ENCODE assay signal across 8 cellular contexts in the genomic region with DNA sequence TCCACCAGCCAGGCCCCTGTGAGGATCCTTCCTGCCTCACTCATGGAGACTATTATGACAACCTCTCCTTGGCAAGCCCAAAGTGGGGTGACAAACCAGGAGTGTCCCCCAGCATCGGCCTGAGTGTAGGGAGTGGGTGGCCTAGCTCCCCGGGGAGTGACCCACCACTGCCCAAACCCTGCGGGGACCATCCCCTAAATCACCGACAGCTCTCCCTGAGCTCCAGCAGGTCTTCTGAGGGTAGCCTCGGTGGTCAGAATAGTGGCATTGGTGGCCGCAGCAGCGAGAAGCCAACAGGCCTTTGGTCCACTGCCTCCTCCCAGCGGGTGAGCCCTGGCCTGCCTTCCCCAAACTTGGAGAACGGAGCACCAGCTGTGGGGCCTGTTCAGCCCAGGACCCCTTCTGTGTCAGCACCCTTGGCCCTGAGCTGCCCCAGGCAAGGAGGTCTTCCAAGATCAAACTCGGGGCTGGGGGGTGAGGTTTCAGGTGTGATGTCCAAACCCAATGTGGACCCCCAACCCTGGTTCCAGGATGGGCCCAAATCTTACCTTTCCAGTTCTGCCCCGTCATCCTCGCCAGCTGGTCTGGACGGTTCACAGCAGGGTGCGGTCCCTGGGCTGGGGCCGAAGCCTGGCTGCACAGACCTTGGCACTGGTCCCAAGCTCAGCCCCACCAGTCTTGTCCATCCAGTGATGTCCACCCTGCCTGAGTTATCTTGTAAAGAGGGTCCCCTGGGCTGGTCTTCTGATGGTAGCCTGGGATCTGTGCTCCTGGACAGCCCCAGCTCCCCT. TPM values are rescaled to one million over a fixed set of nuclear protein-coding genes. Genes with fewer than 3 reads are reported as not detected.
A peak's percentile ranks its signal among the peaks of the same experiment; 100 is the strongest.
DNase-seq lines count a peak whose midpoint lies in the region; ATAC-seq and TF ChIP-seq lines count a peak whose summit lies in the region.

No MANE protein-coding gene starts in this region.

- no peak for TF ChIP-seq EP300 in esophagus muscularis mucosa (IDR thresholded peaks at IDR 0.05)

- H3K27ac ChIP-seq in esophagus muscularis mucosa (replicated peaks in 1 of 4) = peak overlapping the region; percentile 81 to 94 (median 88)
- H3K27ac ChIP-seq in psoas muscle = peak overlapping the region; percentile 98

- H3K4me1 ChIP-seq in esophagus muscularis mucosa (peaks cover 66 to 76% (median 73%) of the 10 kb centered on the region in 4 donors), psoas muscle (peaks cover 52% of the 10 kb centered on the region)

- TF ChIP-seq CTCF in NB4 (IDR thresholded peaks at IDR 0.05; ENCODE audit: low read depth, low read length) = no peak
- TF ChIP-seq CTCF in esophagus muscularis mucosa (IDR thresholded peaks at IDR 0.05) = no peak
- TF ChIP-seq CTCF in psoas muscle (IDR thresholded peaks at IDR 0.05) = no peak

- H3K4me3 ChIP-seq in NB4 (ENCODE audit: low read depth, low read length) (peak overlapping the region; percentile 79), esophagus muscularis mucosa (peak overlapping the region; percentile 63 to 80 (median 70)), psoas muscle (peak overlapping the region; percentile 92)

- ATAC-seq in GM18517 (IDR thresholded peaks at IDR 0.05; ENCODE audit: unreplicated experiment) (peak; percentile 0), psoas muscle (peak; percentile 20 to 61 (median 39)), GM21423 (IDR thresholded peaks at IDR 0.05; ENCODE audit: unreplicated experiment) (no peak)

- peak; percentile 6 for DNase-seq in NB4 (ENCODE audit: low read depth)
- no peak for DNase-seq in esophagus muscularis mucosa (ENCODE audit: extremely low spot score)
- DNase-seq in psoas muscle = peak; percentile 69 to 90
- DNase-seq in foreskin melanocyte = no peak
- no peak for DNase-seq in HCEC 1CT
- no peak for DNase-seq in SK-N-DZ (ENCODE audit: low spot score)

- no peaks in the 10 kb centered on the region for H3K27me3 ChIP-seq in esophagus muscularis mucosa
- H3K27me3 ChIP-seq in psoas muscle (ENCODE audit: insufficient read depth in 3 of 3, low read length in 2 of 3) = no peaks in the 10 kb centered on the region

- WGBS in esophagus muscularis mucosa = 85% methylated on average over 5 of the region's 15 CpGs
- WGBS in psoas muscle, 3 donors = 18 to 41% (median 30%) methylated on average over 15 of the region's 15 CpGs

- H3K36me3 ChIP-seq in esophagus muscularis mucosa (peaks cover 0 to under 1% (median 0%) of the 10 kb centered on the region in 4 donors), psoas muscle (ENCODE audit: insufficient read depth in 1 of 2, low read depth in 1 of 2) (no peaks in the 10 kb centered on the region)

- intact Hi-C loops in esophagus muscularis mucosa (cut with DNase I) = no loop called here
- intact Hi-C loops in psoas muscle (cut with DNase I) = loop anchor here (2.0 kb wide), 2 partner anchors 57 to 61 kb away; no protein-coding TSS in a partner anchor

- H3K9me3 ChIP-seq in esophagus muscularis mucosa = no peaks in the 10 kb centered on the region
- no peaks in the 10 kb centered on the region for H3K9me3 ChIP-seq in psoas muscle

- TF ChIP-seq POLR2A in NB4 (IDR thresholded peaks at IDR 0.05; ENCODE audit: extremely low read depth, insufficient read length) = no peak
- no peak for TF ChIP-seq POLR2A in esophagus muscularis mucosa (IDR thresholded peaks at IDR 0.05; ENCODE audit: low read depth)

RNA-seq across cellular contexts. Expression of gene LIMD1, which starts 1.0 kb away (rescaled TPM):
- 10 to 100 TPM; 14.6 to 36.1 (median 29.2) TPM for total RNA-seq in esophagus muscularis mucosa
- total RNA-seq in psoas muscle = 10 to 100 TPM; 22.5 to 34.1 (median 32.0) TPM
- 1 to 10 TPM; 3.3 to 9.1 (median 5.5) TPM for polyA plus RNA-seq in psoas muscle
- 4.4 and 7.7 TPM in 2 replicates for polyA plus RNA-seq in SK-N-DZ (2014; cell fraction: cytosol; rRNA removed)
- 6.8 and 8.7 TPM in 2 replicates for polyA plus RNA-seq in SK-N-DZ (2014; cell fraction: nucleus; rRNA removed)

Comparison
In these comparisons a context has a peak if more than half of its experiments do, and no peak if none do; other contexts are left out.
1. DNase-seq: peak in NB4 (single experiment) and psoas muscle (2 of 2); none in esophagus muscularis mucosa (single experiment), foreskin melanocyte (single experiment), HCEC 1CT (single experiment) and SK-N-DZ (single experiment).
2. Peak in every context shown above with its lines, with median percentiles within 50 percentile points of each other: H3K4me3 ChIP-seq.